1 cellular context compared by ENCODE assay signal in the genomic region with DNA sequence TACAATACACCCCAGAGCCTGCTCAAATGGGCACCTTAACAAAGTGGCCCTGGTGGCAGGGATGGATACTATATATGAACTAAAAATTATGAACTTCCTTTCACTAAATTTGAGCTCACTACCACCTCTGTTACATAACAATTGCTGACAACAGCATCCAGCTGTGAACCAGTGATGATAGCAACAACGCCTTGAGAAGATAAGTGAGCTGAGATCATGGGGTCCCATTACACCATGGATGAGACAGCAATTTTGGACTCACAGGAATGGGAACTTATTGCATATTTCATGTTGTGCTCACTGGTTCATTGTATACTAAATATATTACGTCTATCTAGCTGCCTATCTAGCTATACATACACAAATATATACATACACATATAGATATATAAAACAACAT.
A peak's percentile ranks its signal among the peaks of the same experiment; 100 is the strongest.
TF ChIP-seq lines count a peak whose summit lies in the region.

No MANE protein-coding gene starts in this region.

TF ChIP-seq in K562, 482 proteins besides CTCF, POLR2A, EP300 and RAD21 (continued from another document and continues in another):
- TF ChIP-seq SFPQ (IDR thresholded peaks at IDR 0.05; ENCODE audit: low read depth, low read length) (no peak), EZH2 (IDR thresholded peaks at IDR 0.05; ENCODE audit: borderline replicate concordance, low read depth, low read length) (no peak), SREBF2 (CRISPR knock-in tag; IDR thresholded peaks at IDR 0.05) (no peak), RFX1 (IDR thresholded peaks at IDR 0.05) (no peak), PCBP1 (IDR thresholded peaks at IDR 0.05; ENCODE audit: low read depth, low read length, poor library complexity, severe bottlenecking) (no peak), ESRRB (CRISPR knock-in tag; IDR thresholded peaks at IDR 0.05; ENCODE audit: borderline replicate concordance) (no peak), ZNF589 (CRISPR knock-in tag; IDR thresholded peaks at IDR 0.05; ENCODE audit: low read depth) (no peak), KAT8 (IDR thresholded peaks at IDR 0.05; ENCODE audit: low read depth) (no peak), ZNF175 (CRISPR knock-in tag; IDR thresholded peaks at IDR 0.05; ENCODE audit: low read depth) (no peak), FIP1L1 (IDR thresholded peaks at IDR 0.05; ENCODE audit: low read depth, low read length, poor library complexity, severe bottlenecking) (no peak), CEBPB (tag; IDR thresholded peaks at IDR 0.05) (peak; percentile 85), RREB1 (CRISPR knock-in tag; IDR thresholded peaks at IDR 0.05) (no peak), GTF2A2 (tag; IDR thresholded peaks at IDR 0.05) (no peak), JUNB (CRISPR knock-in tag; conservative IDR thresholded peaks at IDR 0.05) (no peak), TRIM28 (IDR thresholded peaks at IDR 0.05) (no peak), RAD51 (IDR thresholded peaks at IDR 0.05; ENCODE audit: borderline replicate concordance, low read depth) (no peak), HEY1 (CRISPR knock-in tag; IDR thresholded peaks at IDR 0.05; ENCODE audit: borderline replicate concordance) (no peak), ELF2 (CRISPR knock-in tag; IDR thresholded peaks at IDR 0.05) (no peak), MTA1 (IDR thresholded peaks at IDR 0.05; ENCODE audit: borderline replicate concordance) (0 out of 2 replicates have a peak, but pooled peaks have one; percentile 26), SIN3A (IDR thresholded peaks at IDR 0.05; ENCODE audit: borderline replicate concordance in 2 of 2, control insufficient read depth in 1 of 2, low read depth in 2 of 2, low read length in 2 of 2) (no peak)
- TF ChIP-seq, protein P1, sequence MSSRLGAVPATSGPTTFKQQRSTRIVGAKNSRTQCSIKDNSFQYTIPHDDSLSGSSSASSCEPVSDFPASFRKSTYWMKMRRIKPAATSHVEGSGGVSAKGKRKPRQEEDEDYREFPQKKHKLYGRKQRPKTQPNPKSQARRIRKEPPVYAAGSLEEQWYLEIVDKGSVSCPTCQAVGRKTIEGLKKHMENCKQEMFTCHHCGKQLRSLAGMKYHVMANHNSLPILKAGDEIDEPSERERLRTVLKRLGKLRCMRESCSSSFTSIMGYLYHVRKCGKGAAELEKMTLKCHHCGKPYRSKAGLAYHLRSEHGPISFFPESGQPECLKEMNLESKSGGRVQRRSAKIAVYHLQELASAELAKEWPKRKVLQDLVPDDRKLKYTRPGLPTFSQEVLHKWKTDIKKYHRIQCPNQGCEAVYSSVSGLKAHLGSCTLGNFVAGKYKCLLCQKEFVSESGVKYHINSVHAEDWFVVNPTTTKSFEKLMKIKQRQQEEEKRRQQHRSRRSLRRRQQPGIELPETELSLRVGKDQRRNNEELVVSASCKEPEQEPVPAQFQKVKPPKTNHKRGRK (tag; IDR thresholded peaks at IDR 0.05) = no peak
- TF ChIP-seq, protein P2, sequence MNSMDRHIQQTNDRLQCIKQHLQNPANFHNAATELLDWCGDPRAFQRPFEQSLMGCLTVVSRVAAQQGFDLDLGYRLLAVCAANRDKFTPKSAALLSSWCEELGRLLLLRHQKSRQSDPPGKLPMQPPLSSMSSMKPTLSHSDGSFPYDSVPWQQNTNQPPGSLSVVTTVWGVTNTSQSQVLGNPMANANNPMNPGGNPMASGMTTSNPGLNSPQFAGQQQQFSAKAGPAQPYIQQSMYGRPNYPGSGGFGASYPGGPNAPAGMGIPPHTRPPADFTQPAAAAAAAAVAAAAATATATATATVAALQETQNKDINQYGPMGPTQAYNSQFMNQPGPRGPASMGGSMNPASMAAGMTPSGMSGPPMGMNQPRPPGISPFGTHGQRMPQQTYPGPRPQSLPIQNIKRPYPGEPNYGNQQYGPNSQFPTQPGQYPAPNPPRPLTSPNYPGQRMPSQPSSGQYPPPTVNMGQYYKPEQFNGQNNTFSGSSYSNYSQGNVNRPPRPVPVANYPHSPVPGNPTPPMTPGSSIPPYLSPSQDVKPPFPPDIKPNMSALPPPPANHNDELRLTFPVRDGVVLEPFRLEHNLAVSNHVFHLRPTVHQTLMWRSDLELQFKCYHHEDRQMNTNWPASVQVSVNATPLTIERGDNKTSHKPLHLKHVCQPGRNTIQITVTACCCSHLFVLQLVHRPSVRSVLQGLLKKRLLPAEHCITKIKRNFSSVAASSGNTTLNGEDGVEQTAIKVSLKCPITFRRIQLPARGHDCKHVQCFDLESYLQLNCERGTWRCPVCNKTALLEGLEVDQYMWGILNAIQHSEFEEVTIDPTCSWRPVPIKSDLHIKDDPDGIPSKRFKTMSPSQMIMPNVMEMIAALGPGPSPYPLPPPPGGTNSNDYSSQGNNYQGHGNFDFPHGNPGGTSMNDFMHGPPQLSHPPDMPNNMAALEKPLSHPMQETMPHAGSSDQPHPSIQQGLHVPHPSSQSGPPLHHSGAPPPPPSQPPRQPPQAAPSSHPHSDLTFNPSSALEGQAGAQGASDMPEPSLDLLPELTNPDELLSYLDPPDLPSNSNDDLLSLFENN (IDR thresholded peaks at IDR 0.05; ENCODE audit: low read depth in 2 of 2, low read length in 2 of 2) = 0 out of 4 replicates have a peak, but pooled peaks of 1 of the 2 experiments have one; percentile 20
- TF ChIP-seq, protein P3, sequence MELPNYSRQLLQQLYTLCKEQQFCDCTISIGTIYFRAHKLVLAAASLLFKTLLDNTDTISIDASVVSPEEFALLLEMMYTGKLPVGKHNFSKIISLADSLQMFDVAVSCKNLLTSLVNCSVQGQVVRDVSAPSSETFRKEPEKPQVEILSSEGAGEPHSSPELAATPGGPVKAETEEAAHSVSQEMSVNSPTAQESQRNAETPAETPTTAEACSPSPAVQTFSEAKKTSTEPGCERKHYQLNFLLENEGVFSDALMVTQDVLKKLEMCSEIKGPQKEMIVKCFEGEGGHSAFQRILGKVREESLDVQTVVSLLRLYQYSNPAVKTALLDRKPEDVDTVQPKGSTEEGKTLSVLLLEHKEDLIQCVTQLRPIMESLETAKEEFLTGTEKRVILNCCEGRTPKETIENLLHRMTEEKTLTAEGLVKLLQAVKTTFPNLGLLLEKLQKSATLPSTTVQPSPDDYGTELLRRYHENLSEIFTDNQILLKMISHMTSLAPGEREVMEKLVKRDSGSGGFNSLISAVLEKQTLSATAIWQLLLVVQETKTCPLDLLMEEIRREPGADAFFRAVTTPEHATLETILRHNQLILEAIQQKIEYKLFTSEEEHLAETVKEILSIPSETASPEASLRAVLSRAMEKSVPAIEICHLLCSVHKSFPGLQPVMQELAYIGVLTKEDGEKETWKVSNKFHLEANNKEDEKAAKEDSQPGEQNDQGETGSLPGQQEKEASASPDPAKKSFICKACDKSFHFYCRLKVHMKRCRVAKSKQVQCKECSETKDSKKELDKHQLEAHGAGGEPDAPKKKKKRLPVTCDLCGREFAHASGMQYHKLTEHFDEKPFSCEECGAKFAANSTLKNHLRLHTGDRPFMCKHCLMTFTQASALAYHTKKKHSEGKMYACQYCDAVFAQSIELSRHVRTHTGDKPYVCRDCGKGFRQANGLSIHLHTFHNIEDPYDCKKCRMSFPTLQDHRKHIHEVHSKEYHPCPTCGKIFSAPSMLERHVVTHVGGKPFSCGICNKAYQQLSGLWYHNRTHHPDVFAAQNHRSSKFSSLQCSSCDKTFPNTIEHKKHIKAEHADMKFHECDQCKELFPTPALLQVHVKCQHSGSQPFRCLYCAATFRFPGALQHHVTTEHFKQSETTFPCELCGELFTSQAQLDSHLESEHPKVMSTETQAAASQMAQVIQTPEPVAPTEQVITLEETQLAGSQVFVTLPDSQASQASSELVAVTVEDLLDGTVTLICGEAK (IDR thresholded peaks at IDR 0.05) = no peak
- TF ChIP-seq, protein P3 (CRISPR knock-in tag; IDR thresholded peaks at IDR 0.05) = no peak
- TF ChIP-seq, protein P4, sequence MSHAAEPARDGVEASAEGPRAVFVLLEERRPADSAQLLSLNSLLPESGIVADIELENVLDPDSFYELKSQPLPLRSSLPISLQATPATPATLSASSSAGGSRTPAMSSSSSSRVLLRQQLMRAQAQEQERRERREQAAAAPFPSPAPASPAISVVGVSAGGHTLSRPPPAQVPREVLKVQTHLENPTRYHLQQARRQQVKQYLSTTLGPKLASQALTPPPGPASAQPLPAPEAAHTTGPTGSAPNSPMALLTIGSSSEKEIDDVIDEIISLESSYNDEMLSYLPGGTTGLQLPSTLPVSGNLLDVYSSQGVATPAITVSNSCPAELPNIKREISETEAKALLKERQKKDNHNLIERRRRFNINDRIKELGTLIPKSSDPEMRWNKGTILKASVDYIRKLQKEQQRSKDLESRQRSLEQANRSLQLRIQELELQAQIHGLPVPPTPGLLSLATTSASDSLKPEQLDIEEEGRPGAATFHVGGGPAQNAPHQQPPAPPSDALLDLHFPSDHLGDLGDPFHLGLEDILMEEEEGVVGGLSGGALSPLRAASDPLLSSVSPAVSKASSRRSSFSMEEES (CRISPR knock-in tag; IDR thresholded peaks at IDR 0.05) = no peak
